Comparison of ENCODE assay signal across 8 cellular contexts in genomic region chr12:55817352-55818139, GRCh38. TPM values are rescaled to one million over a fixed set of nuclear protein-coding genes. Genes with fewer than 3 reads are reported as not detected.
DNase-seq lines count a peak whose midpoint lies in the region; FAIRE-seq and TF ChIP-seq lines count a peak whose summit lies in the region.

TSS of gene ORMDL2 (plus strand) at chr12:55818041. CDS start at chr12:55819000, 959 bp downstream.
TSS of gene SARNP (minus strand) at chr12:55817724. CDS start at chr12:55817701, 23 bp downstream.

- peak within 1 kb of the TSS; percentile 30 for H3K27ac ChIP-seq in neuronal stem cell (replicated peaks; ENCODE audit: low read length)

- H2BK120ac ChIP-seq in neuronal stem cell (ENCODE audit: low read depth, low read length), result no peak within 1 kb of the TSS

- WGBS in neuronal stem cell (ENCODE audit: extremely low coverage in 2 of 2, insufficient read length in 2 of 2, insufficient replicate concordance in 1 of 2), 2 donors, result no CpG with 5 or more reads among the region's 38 CpGs

- peak; percentile 100 for DNase-seq in GM04504 (ENCODE audit: low read depth)
- peak; percentile 100 for DNase-seq in HFFc6
- peak; percentile 100 for DNase-seq in NAMALWA (ENCODE audit: low spot score)
- peak; percentile 100 for DNase-seq in SK-MEL-5 (ENCODE audit: low read depth, low spot score)
- peak; percentile 96 for DNase-seq in activated naive CD4-positive, alpha-beta T cell treated with Interleukin-2 at 50 U/mL for 16 hours
- DNase-seq in frontal cortex (ENCODE audit: low spot score in 2 of 2), result peak; percentile 84 to 93
- DNase-seq in neuronal stem cell (ENCODE audit: low spot score), result peak; percentile 100

- H3K9me3 ChIP-seq in neuronal stem cell (replicated peaks in 1 of 2; ENCODE audit: control insufficient read depth in 2 of 2, insufficient read depth in 1 of 2, low read depth in 1 of 2, low read length in 2 of 2), result no peaks in the 10 kb centered on the region

- no peak within 1 kb of the TSS for H4K8ac ChIP-seq in neuronal stem cell (ENCODE audit: low read depth, low read length)

- no peak within 1 kb of the TSS for H3K27ac Mint-ChIP-seq in HFFc6

- H3K27me3 ChIP-seq in neuronal stem cell (ENCODE audit: control insufficient read depth in 3 of 3, insufficient read depth in 3 of 3, low read depth in 1 of 3, low read length in 3 of 3), result no peaks in the 10 kb centered on the region

- peaks cover 31% of the 10 kb centered on the region for H3K36me3 Mint-ChIP-seq in HFFc6 (ENCODE audit: low read depth)

- FAIRE-seq in frontal cortex (lab: Jason Lieb, UNC), result peak; percentile 98

- no peak within 1 kb of the TSS for H2BK5ac ChIP-seq in neuronal stem cell (ENCODE audit: low read length)

- no peak within 1 kb of the TSS for H4K91ac ChIP-seq in neuronal stem cell (ENCODE audit: low read depth, low read length, poor library complexity)

- H3K9ac ChIP-seq in neuronal stem cell (ENCODE audit: low read depth, low read length, poor library complexity), result peak within 1 kb of the TSS; percentile 85

- H3K27me3 Mint-ChIP-seq in HFFc6 (ENCODE audit: insufficient read depth), result no peaks in the 10 kb centered on the region

- H3K9me3 Mint-ChIP-seq in HFFc6, result no peaks in the 10 kb centered on the region

- in situ Hi-C loops in SK-MEL-5 (cut with HindIII; ENCODE audit: low pct_unique_long_range_greater_than_20kb, low sequenced_read_pairs), result no loop called here

- H3K4me3 ChIP-seq in neuronal stem cell (ENCODE audit: low read length in 2 of 2), result peak within 1 kb of the TSS; percentile 74 to 90

- no peak within 1 kb of the TSS for H2AK5ac ChIP-seq in neuronal stem cell (ENCODE audit: low read depth, low read length)

- H3K4me2 ChIP-seq in neuronal stem cell (ENCODE audit: insufficient read depth, low read length, poor library complexity, severe bottlenecking), result peak within 1 kb of the TSS; percentile 83

- H3K4me1 Mint-ChIP-seq in HFFc6 (ENCODE audit: low read depth), result peaks cover 39% of the 10 kb centered on the region

- H3K79me1 ChIP-seq in neuronal stem cell (ENCODE audit: low read depth, low read length), result peaks cover 7% of the 10 kb centered on the region

- H2AFZ ChIP-seq in neuronal stem cell (ENCODE audit: low read length), result peak within 1 kb of the TSS; percentile 85

- peaks cover 24 to 76% of the 10 kb centered on the region in 2 donors for H3K36me3 ChIP-seq in neuronal stem cell (replicated peaks in 1 of 2; ENCODE audit: control insufficient read depth in 2 of 2, insufficient read depth in 2 of 2, low read length in 2 of 2)

- H3K4me3 Mint-ChIP-seq in HFFc6, result no peak within 1 kb of the TSS

- H2BK15ac ChIP-seq in neuronal stem cell (ENCODE audit: low read length), result no peak within 1 kb of the TSS

- H3K14ac ChIP-seq in neuronal stem cell (ENCODE audit: low read length), result no peak within 1 kb of the TSS

- peak within 1 kb of the TSS; percentile 62 for H3K23ac ChIP-seq in neuronal stem cell (ENCODE audit: low read depth, low read length, poor library complexity)

- H3K4me1 ChIP-seq in neuronal stem cell (ENCODE audit: control insufficient read depth in 2 of 2, insufficient read depth in 1 of 2, low read depth in 1 of 2, low read length in 2 of 2), result peaks cover 1 to 6% of the 10 kb centered on the region in 2 donors

- H3K18ac ChIP-seq in neuronal stem cell (ENCODE audit: low read length), result no peak within 1 kb of the TSS

- TF ChIP-seq CTCF in HFFc6 (IDR thresholded peaks at IDR 0.05) (no peak), subcutaneous adipose tissue (IDR thresholded peaks at IDR 0.05; ENCODE audit: low read depth) (no peak)

- H2BK12ac ChIP-seq in neuronal stem cell (ENCODE audit: low read length), result no peak within 1 kb of the TSS

- H3K4ac ChIP-seq in neuronal stem cell (ENCODE audit: low read length), result no peak within 1 kb of the TSS

RNA-seq across cellular contexts. Expression of gene ORMDL2, which starts in this region (rescaled TPM):
- 100 to 1,000 TPM in 1 of 6 experiments, 10 to 100 TPM in 5; 79.9 to 100 (median 90.1) TPM for total RNA-seq in HFFc6 (2021; fragmentation: NEBNext Ultra II Directional; extraction: Animal tissue kit (Norgen Biotek cat#: 25700))
- 51.7 and 52.2 TPM in 2 replicates for total RNA-seq in SK-MEL-5 (2014; rRNA removed; shearing (Covaris generic))
- 10.4 and 20.6 TPM in 2 replicates for polyA plus RNA-seq in SK-MEL-5 (2015; cell fraction: cytosol; rRNA removed)
- 7.3 and 14.6 TPM in 2 replicates for polyA plus RNA-seq in SK-MEL-5 (2015; cell fraction: nucleus; rRNA removed)
- 4.5 TPM for total RNA-seq in frontal cortex
- polyA plus RNA-seq in neuronal stem cell (2013, experiment 1 of 2), result 36.2 TPM
- 35.5 TPM for polyA plus RNA-seq in neuronal stem cell (2013, experiment 2 of 2)
- total RNA-seq in subcutaneous adipose tissue, result 10 to 100 TPM; 11.7 to 29.5 (median 17.6) TPM

RNA-seq across cellular contexts. Expression of gene SARNP, which starts in this region (rescaled TPM):
- total RNA-seq in HFFc6 (2021; fragmentation: NEBNext Ultra II Directional; extraction: Animal tissue kit (Norgen Biotek cat#: 25700)), result 10 to 100 TPM; 68.9 to 85.5 (median 78.4) TPM
- total RNA-seq in SK-MEL-5 (2014; rRNA removed; shearing (Covaris generic)), result 60.0 and 69.4 TPM in 2 replicates
- 35.6 and 48.6 TPM in 2 replicates for polyA plus RNA-seq in SK-MEL-5 (2015; cell fraction: cytosol; rRNA removed)
- 17.1 and 21.2 TPM in 2 replicates for polyA plus RNA-seq in SK-MEL-5 (2015; cell fraction: nucleus; rRNA removed)
- 66.4 TPM for total RNA-seq in frontal cortex
- 236 TPM for polyA plus RNA-seq in neuronal stem cell (2013, experiment 1 of 2)
- 232 TPM for polyA plus RNA-seq in neuronal stem cell (2013, experiment 2 of 2)
- 10 to 100 TPM; 56.6 to 69.3 (median 64.0) TPM for total RNA-seq in subcutaneous adipose tissue

Comparison
In these comparisons a context has a peak if more than half of its experiments do, and no peak if none do; other contexts are left out.
1. Peak in every context shown above with its lines: DNase-seq, H3K4me3 ChIP-seq and H3K27ac ChIP-seq.